ENCODE assay signal across 9 cellular contexts in the genomic region with DNA sequence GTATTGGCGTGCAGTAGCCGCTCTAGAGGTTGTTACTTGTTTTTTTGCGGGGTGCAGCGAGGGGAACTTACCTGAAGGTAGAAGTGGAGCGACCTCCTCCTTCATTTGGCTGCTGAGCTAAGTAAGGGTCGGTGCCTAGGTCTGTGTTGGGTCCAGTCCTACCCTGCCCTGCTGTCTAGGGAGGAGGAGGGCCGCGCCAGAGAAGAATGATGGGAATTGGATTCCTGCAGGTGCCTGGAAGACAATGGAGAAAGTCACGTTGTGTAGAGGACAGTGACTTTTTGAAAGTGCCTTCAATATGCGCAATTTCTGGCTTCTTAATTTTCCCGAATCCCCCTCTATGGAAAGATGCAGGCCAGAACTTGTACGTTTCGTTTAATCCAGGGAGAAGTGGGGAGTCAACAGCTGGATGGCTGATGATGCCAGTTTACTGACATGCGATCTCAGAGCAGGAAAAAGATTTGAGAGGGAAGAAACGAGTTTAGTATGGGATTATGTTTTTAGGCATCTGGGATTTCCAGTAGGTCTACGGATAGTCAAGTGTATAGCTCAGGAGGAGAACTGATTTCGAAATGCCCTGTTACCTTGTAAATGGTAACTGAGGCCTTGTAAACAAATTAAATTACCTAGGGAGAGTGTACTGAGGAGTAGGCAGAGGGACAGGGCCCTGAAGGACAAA. TPM values are rescaled to one million over a fixed set of nuclear protein-coding genes. Genes with fewer than 3 reads are reported as not detected.
DNase-seq lines count a peak whose midpoint lies in the region; ATAC-seq, FAIRE-seq and TF ChIP-seq lines count a peak whose summit lies in the region.
"Had no signal": no experiment of that assay in that cellular context is flagged by ENCODE, and none has a peak within 500 bp of the region (broad histone marks: within the 10 kb centered on the region; RNA-seq: fewer than 3 reads in every experiment).

No MANE protein-coding gene starts in this region.

- no peak for TF ChIP-seq RAD21 in GM12878 (IDR thresholded peaks at IDR 0.05; ENCODE audit: insufficient read depth, low read depth, low read length)

- ATAC-seq in activated CD4-positive, alpha-beta T cell treated with anti-CD3 and anti-CD28 coated beads for 36 hours: no peak
- ATAC-seq in GM12878: no peak

- H3F3A ChIP-seq in Loucy (ENCODE audit: low read depth): no peaks in the 10 kb centered on the region

- peak overlapping the region; percentile 94 for H3K27ac Mint-ChIP-seq in activated CD4-positive, alpha-beta T cell treated with anti-CD3 and anti-CD28 coated beads for 36 hours

- TF ChIP-seq CTCF in Loucy (conservative IDR thresholded peaks at IDR 0.05; ENCODE audit: low read length): no peak
- no peak for TF ChIP-seq CTCF in GM12878 (IDR thresholded peaks at IDR 0.05 in 2 of 3, conservative IDR thresholded peaks at IDR 0.05 in 1 of 3; ENCODE audit: control insufficient read depth in 2 of 3, extremely low read depth in 1 of 3, insufficient read depth in 1 of 3, low read depth in 3 of 3, low read length in 3 of 3)
- TF ChIP-seq CTCF in kidney epithelial cell (IDR thresholded peaks at IDR 0.05; ENCODE audit: insufficient read depth, low read length, poor library complexity, severe bottlenecking): no peak
- no peak for TF ChIP-seq CTCF in stomach (IDR thresholded peaks at IDR 0.05)
- TF ChIP-seq CTCF in D721Med (IDR thresholded peaks at IDR 0.05; ENCODE audit: insufficient read depth, missing control alignments): no peak

- peak overlapping the region; percentile 97 for H3K4me2 ChIP-seq in Loucy (ENCODE audit: low read depth, low read length, poor library complexity, severe bottlenecking)
- peak overlapping the region; percentile 69 for H3K4me2 ChIP-seq in GM12878 (ENCODE audit: control insufficient read depth, insufficient read depth)

- POLR2A ChIA-PET in activated CD4-positive, alpha-beta T cell treated with anti-CD3 and anti-CD28 coated beads for 36 hours (lab: Charles Lee): interaction anchor here (0.9 kb wide), 1 partner anchor 19 kb away, joined by 3 read pairs; no protein-coding TSS in a partner anchor
- POLR2A ChIA-PET in GM12878 (lab: Charles Lee): interaction anchor here (0.6 to 1.8 kb wide), 5 partner anchors 10 to 1138 kb away, joined by 3 to 8 read pairs (median 5); no protein-coding TSS in a partner anchor

- no peak for DNase-seq in activated CD4-positive, alpha-beta T cell treated with anti-CD3 and anti-CD28 coated beads for 36 hours
- no peak for DNase-seq in activated CD4-positive, alpha-beta T cell treated with anti-CD3 and anti-CD28 coated beads for 1 hour
- DNase-seq in GM12878 (ENCODE audit: low read depth, low spot score) (no peak), kidney epithelial cell (ENCODE audit: low read depth) (no peak), stomach (no peak), D721Med (ENCODE audit: insufficient read length, low spot score) (no peak)
- no peak for DNase-seq in stimulated activated CD4-positive, alpha-beta T cell treated with anti-CD3 and anti-CD28 coated beads, Interleukin-15, amount 100 ng/mL, for 24 hours

- H3K9me2 ChIP-seq in Loucy (replicated peaks; ENCODE audit: low read depth, low read length): no peaks in the 10 kb centered on the region

- TSS peak; percentile 69 for BruUV-seq in GM12878 (replicated peaks; lab: Mats Ljungman, UMichigan)

- H3K27ac ChIP-seq in GM12878 (ENCODE audit: control insufficient read depth, insufficient read depth) (peak overlapping the region; percentile 76), stomach (peak overlapping the region; percentile 75 to 90 (median 85))

- FAIRE-seq in GM12878 (lab: Jason Lieb, UNC) (no peak), D721Med (lab: Jason Lieb, UNC) (no peak)
- FAIRE-seq: colon had no signal

- H3K79me2 ChIP-seq in Loucy (ENCODE audit: insufficient read depth, low read length) (peaks cover 54% of the 10 kb centered on the region), GM12878 (ENCODE audit: control insufficient read depth, insufficient read depth, low read length) (peaks cover 22% of the 10 kb centered on the region)

- RAD21 ChIA-PET in GM12878 (lab: Charles Lee; ENCODE audit: unreplicated experiment): interaction anchor here (0.6 to 1.5 kb wide), 6 partner anchors 15 to 199 kb away, joined by 3 to 7 read pairs (median 4); no protein-coding TSS in a partner anchor

- H3K27me3 ChIP-seq in Loucy (ENCODE audit: insufficient read depth, low read length, poor library complexity, severe bottlenecking) (no peaks in the 10 kb centered on the region), GM12878 (replicated peaks in 1 of 2; ENCODE audit: control insufficient read depth in 2 of 2, insufficient read depth in 2 of 2, low read length in 1 of 2) (no peaks in the 10 kb centered on the region), kidney epithelial cell (ENCODE audit: control insufficient read depth, insufficient read depth, low read length) (no peaks in the 10 kb centered on the region), stomach (no peaks in the 10 kb centered on the region)

- H3K27me3 Mint-ChIP-seq in activated CD4-positive, alpha-beta T cell treated with anti-CD3 and anti-CD28 coated beads for 36 hours: no peaks in the 10 kb centered on the region

- H2AFZ ChIP-seq in Loucy (ENCODE audit: low read length): peak overlapping the region; percentile 99
- peak overlapping the region; percentile 93 for H2AFZ ChIP-seq in GM12878 (ENCODE audit: control insufficient read depth, low read depth, low read length)

- H4K20me1 ChIP-seq in Loucy (ENCODE audit: insufficient read depth, low read length, poor library complexity, severe bottlenecking) (peaks cover 4% of the 10 kb centered on the region), GM12878 (ENCODE audit: control insufficient read depth, insufficient read depth) (no peaks in the 10 kb centered on the region)

- in situ Hi-C loops in GM12878 (cut with MboI): no loop called here

- H3K4me3 ChIP-seq in Loucy (ENCODE audit: low read length, poor library complexity, severe bottlenecking) (peak overlapping the region; percentile 95), GM12878 (peak overlapping the region; percentile 84), kidney epithelial cell (ENCODE audit: low read depth, low read length) (peak overlapping the region; percentile 52), stomach (peak overlapping the region; percentile 72 to 90 (median 81))

- H3K9ac ChIP-seq in Loucy (ENCODE audit: low read depth, low read length, poor library complexity, severe bottlenecking): peak overlapping the region; percentile 91
- H3K9ac ChIP-seq in GM12878 (ENCODE audit: control insufficient read depth, insufficient read depth, low read length): peak overlapping the region; percentile 82

- H3K36me3 Mint-ChIP-seq in activated CD4-positive, alpha-beta T cell treated with anti-CD3 and anti-CD28 coated beads for 36 hours (ENCODE audit: low read depth): peaks cover 3% of the 10 kb centered on the region

- SMC1A ChIA-PET in GM12878 (lab: Charles Lee; ENCODE audit: uncharacterized antibody, unreplicated experiment): interaction anchor here (0.9 to 1.8 kb wide), 9 partner anchors 12 to 62 kb away, joined by 3 to 8 read pairs (median 4); no protein-coding TSS in a partner anchor

- intact Hi-C loops in activated CD4-positive, alpha-beta T cell treated with anti-CD3 and anti-CD28 coated beads for 36 hours (cut with DNase I, micrococcal nuclease): loop anchor here in 1 of 2 experiments (5.0 to 10.0 kb wide), 3 partner anchors 299 to 1156 kb away; partner anchors contain the start of genes C2orf49, FHL2 and UXS1
- intact Hi-C loops in GM12878 (cut with micrococcal nuclease; ENCODE audit: unreplicated experiment) (no loop called here), stomach (cut with DNase I; ENCODE audit: low total_unique reads) (no loop called here)

- H3K9me3 Mint-ChIP-seq in activated CD4-positive, alpha-beta T cell treated with anti-CD3 and anti-CD28 coated beads for 36 hours (ENCODE audit: low read depth): no peaks in the 10 kb centered on the region

- H3K4me1 ChIP-seq in Loucy (ENCODE audit: insufficient read depth, low read length, poor library complexity, severe bottlenecking) (peaks cover 43% of the 10 kb centered on the region), GM12878 (ENCODE audit: control insufficient read depth, insufficient read depth, low read length) (0 out of 2 replicates have a peak, but pooled peaks cover 5% of the 10 kb centered on the region), stomach (peaks cover 0 to 53% (median 31%) of the 10 kb centered on the region in 4 donors)

- peak overlapping the region; percentile 86 for H3K4me3 Mint-ChIP-seq in activated CD4-positive, alpha-beta T cell treated with anti-CD3 and anti-CD28 coated beads for 36 hours

- CTCF ChIA-PET in activated CD4-positive, alpha-beta T cell treated with anti-CD3 and anti-CD28 coated beads for 36 hours (lab: Charles Lee): interaction anchor here (1.3 kb wide), 1 partner anchor 18 kb away, joined by 3 read pairs; no protein-coding TSS in a partner anchor
- CTCF ChIA-PET in GM12878 (lab: Yijun Ruan, JAX): interaction anchor here (1.3 to 1.8 kb wide), 3 partner anchors 14 to 76 kb away, joined by 3 to 7 read pairs (median 4); no protein-coding TSS in a partner anchor

- H3K9me3 ChIP-seq in Loucy (ENCODE audit: insufficient read depth, low read depth, low read length) (no peaks in the 10 kb centered on the region), GM12878 (replicated peaks; ENCODE audit: control insufficient read depth, insufficient read depth, low read length) (no peaks in the 10 kb centered on the region), stomach (no peaks in the 10 kb centered on the region)

- TF ChIP-seq POLR2A in GM12878 (IDR thresholded peaks at IDR 0.05; ENCODE audit: low read depth, low read length) (no peak), stomach (IDR thresholded peaks at IDR 0.05) (no peak)

- TF ChIP-seq EP300 in GM12878 (IDR thresholded peaks at IDR 0.05; ENCODE audit: borderline replicate concordance in 1 of 2, control insufficient read depth in 1 of 2, low read depth in 2 of 2, low read length in 2 of 2) (no peak), stomach (IDR thresholded peaks at IDR 0.05) (no peak)

- no peaks in the 10 kb centered on the region for H3K36me3 ChIP-seq in Loucy (ENCODE audit: insufficient read depth, low read length)
- H3K36me3 ChIP-seq in GM12878 (ENCODE audit: control insufficient read depth in 2 of 2, insufficient read depth in 2 of 2, low read length in 1 of 2): no peaks in the 10 kb centered on the region; a peak in 1 of 4 replicates
- no peaks in the 10 kb centered on the region for H3K36me3 ChIP-seq in kidney epithelial cell (ENCODE audit: control insufficient read depth, insufficient read depth, low read length)
- no peaks in the 10 kb centered on the region for H3K36me3 ChIP-seq in stomach

- WGBS in GM12878 (ENCODE audit: insufficient coverage, insufficient replicate concordance, low lambda C conversion rate, missing lambda C conversion rate): 1% methylated on average over 17 of the region's 17 CpGs
- 3 to 8% (median 6%) methylated on average over 17 of the region's 17 CpGs for WGBS in stomach, 5 donors

- peaks cover 28% of the 10 kb centered on the region for H3K4me1 Mint-ChIP-seq in activated CD4-positive, alpha-beta T cell treated with anti-CD3 and anti-CD28 coated beads for 36 hours

RNA-seq across cellular contexts. Expression of gene MRPS9, which starts 0.7 kb away (rescaled TPM):
- total RNA-seq in activated CD4-positive, alpha-beta T cell treated with anti-CD3 and anti-CD28 coated beads for 36 hours: 10 to 100 TPM; 41.0 to 46.0 TPM
- total RNA-seq in GM12878 (2013; cell fraction: nucleolus; rRNA removed): 10.0 and 11.2 TPM in 2 replicates
- total RNA-seq in GM12878 (2014; rRNA removed) (43.1 and 48.9 TPM in 2 replicates), GM12878 (2014; rRNA removed; fragmentation: Illumina TruSeq; extraction: Trizol) (60.3 and 61.7 TPM in 2 replicates), GM12878 (2021) (39.1 and 39.7 TPM in 2 replicates), kidney epithelial cell (33.0 and 34.7 TPM in 2 replicates), stomach (10 to 100 TPM in 3 of 5 donors, 1 to 10 TPM in 1, not detected in 1; 8.7 to 24.6 (median 18.2) TPM)
- polyA plus RNA-seq in GM12878 (2011; ENCODE audit: low read depth): 19.3 TPM
- polyA plus RNA-seq in GM12878 (2011; rRNA removed) (47.1 and 64.8 TPM in 2 replicates), GM12878 (2014; fragmentation: Illumina TruSeq; extraction: Trizol) (59.3 and 70.9 TPM in 2 replicates), GM12878 (2014; fragmentation: Nextera tagmentation; extraction: Ambion mirVana) (100 to 1,000 TPM in 1 of 2 experiments, 10 to 100 TPM in 1; 88.3 to 111 TPM), GM12878 (2014; rRNA removed) (39.1 and 45.3 TPM in 2 replicates), GM12878 (2016; fragmentation: Nextera tagmentation; extraction: Ambion mirVana) (10 to 100 TPM; 65.1 to 70.1 TPM), stomach (10 to 100 TPM; 20.1 to 30.9 (median 28.6) TPM)
- 33.7 and 37.1 TPM in 2 replicates for polyA plus RNA-seq in GM12878 (2011; cell fraction: cytosol; rRNA removed)
- polyA plus RNA-seq in GM12878 (2011; cell fraction: nucleus; rRNA removed): 36.0 and 43.1 TPM in 2 replicates
- polyA plus RNA-seq in GM12878 (2012): 25.4 and 31.8 TPM in 2 replicates
- polyA minus RNA-seq in GM12878 (2011; rRNA and poly(A)+ RNA removed): 29.8 and 40.7 TPM in 2 replicates
- polyA minus RNA-seq in GM12878 (2011; cell fraction: cytosol; rRNA and poly(A)+ RNA removed): 11.7 and 13.4 TPM in 2 replicates
- 7.6 and 13.0 TPM in 2 replicates for polyA minus RNA-seq in GM12878 (2011; cell fraction: nucleus; rRNA and poly(A)+ RNA removed)
